20 cellular contexts compared by ENCODE assay signal in genomic region chr10:131109746-131110145, GRCh38.
"Had no signal": no experiment of that assay in that cellular context is flagged by ENCODE, and none has a peak within 500 bp of the region (broad histone marks: within the 10 kb centered on the region; RNA-seq: fewer than 3 reads in every experiment).

No MANE protein-coding gene starts in this region.

- ATAC-seq: esophagus mucosa; heart left ventricle; left lung; naive thymus-derived CD8-positive, alpha-beta T cell; pancreas; psoas muscle; right lobe of liver; stimulated activated naive B cell treated with anti-CD40 and anti-IgM and Interleukin-4, amounts not matched to agents 10 μg/mL and 1 μg/mL and 100 μg/mL, for 72 hours; stimulated activated naive CD8-positive, alpha-beta T cell treated with anti-CD3 and anti-CD28 coated beads, Interleukin-15, amount 100 ng/mL, for 72 hours had no signal

- H3K4me1 ChIP-seq: heart left ventricle, left lung, pancreas, psoas muscle, right lobe of liver had no signal

- DNase-seq: effector memory CD4-positive, alpha-beta T cell; heart left ventricle; islet precursor cell; left lung; mesenchymal stem cell; naive thymus-derived CD8-positive, alpha-beta T cell; retina; right lobe of liver; stimulated activated CD4-positive, alpha-beta T cell treated with anti-CD3 and anti-CD28 coated beads, Interleukin-2, amount 100 ng/mL, for 24 hours; stimulated activated CD4-positive, alpha-beta T cell treated with anti-CD3 and anti-CD28 coated beads, Interleukin-4, amount 100 ng/mL, for 4 hours; stimulated activated naive B cell treated with anti-CD40 and anti-IgM and Interleukin-4, amounts not matched to agents 10 μg/mL and 1 μg/mL and 100 μg/mL, for 72 hours; stimulated activated naive CD8-positive, alpha-beta T cell treated with anti-CD3 and anti-CD28 coated beads, Interleukin-15, amount 100 ng/mL, for 72 hours; trophoblast cell had no signal

- H3K36me3 ChIP-seq: cardiac muscle cell, heart left ventricle, left lung, neutrophil, pancreas, right lobe of liver had no signal

- H3K27me3 ChIP-seq: cardiac muscle cell, neutrophil, pancreas, right lobe of liver had no signal

- H3K9me3 ChIP-seq: neutrophil, pancreas, psoas muscle, right lobe of liver had no signal

- H3K4me3 ChIP-seq: cardiac muscle cell, coronary artery, heart left ventricle, left lung, lung, pancreas, psoas muscle, right lobe of liver had no signal

- H3K27ac ChIP-seq: cardiac muscle cell, coronary artery, heart left ventricle, left lung, neutrophil, pancreas, psoas muscle, right lobe of liver had no signal
